Comparison of ENCODE assay signal across 13 cellular contexts in genomic region chr1:213852107-213852506, GRCh38.
"Had no signal": no experiment of that assay in that cellular context is flagged by ENCODE, and none has a peak within 500 bp of the region (broad histone marks: within the 10 kb centered on the region; RNA-seq: fewer than 3 reads in every experiment).

No MANE protein-coding gene starts in this region.

- H3K4me1 Mint-ChIP-seq: nephron; stimulated activated memory B cell treated with anti-CD40 and anti-IgM and Interleukin-4, amounts not matched to agents 10 μg/mL and 1 μg/mL and 100 μg/mL, for 72 hours had no signal

- DNase-seq: activated gamma-delta T cell treated with Interleukin-2 at 50 U/mL for 16 hours; hippocampal formation; lower lobe of right lung; stimulated activated CD4-positive, alpha-beta T cell treated with anti-CD3 and anti-CD28 coated beads, Interleukin-4, amount 100 ng/mL, for 1 hour; substantia nigra; tibial artery had no signal

- H3K27ac ChIP-seq: lower lobe of right lung, parathyroid adenoma, tibial artery, vagina had no signal

- H3K27me3 ChIP-seq: vagina had no signal

- H3K27ac Mint-ChIP-seq: activated T-helper 1 cell treated with anti-CD3 and anti-CD28 coated beads, Interleukin-12 subunit alpha, Interleukin-12 subunit beta, Interleukin-2, Interleukin-4 antibody, amounts not matched to agents 30 ng/mL and 10 ng/mL and 1 ng/mL, durations not matched to agents 14 hours and 24 hours and 36 hours; nephron; stimulated activated memory B cell treated with anti-CD40 and anti-IgM and Interleukin-4, amounts not matched to agents 10 μg/mL and 1 μg/mL and 100 μg/mL, for 72 hours had no signal

- H3K27me3 Mint-ChIP-seq: stimulated activated memory B cell treated with anti-CD40 and anti-IgM and Interleukin-4, amounts not matched to agents 10 μg/mL and 1 μg/mL and 100 μg/mL, for 72 hours had no signal

- H3K9me3 Mint-ChIP-seq: activated T-helper 1 cell treated with anti-CD3 and anti-CD28 coated beads, Interleukin-12 subunit alpha, Interleukin-12 subunit beta, Interleukin-2, Interleukin-4 antibody, amounts not matched to agents 30 ng/mL and 10 ng/mL and 1 ng/mL, durations not matched to agents 14 hours and 24 hours and 36 hours; nephron; stimulated activated memory B cell treated with anti-CD40 and anti-IgM and Interleukin-4, amounts not matched to agents 10 μg/mL and 1 μg/mL and 100 μg/mL, for 72 hours had no signal

- H3K4me1 ChIP-seq: lower lobe of right lung, parathyroid adenoma, tibial artery, vagina had no signal

- H3K4me3 Mint-ChIP-seq: activated T-helper 1 cell treated with anti-CD3 and anti-CD28 coated beads, Interleukin-12 subunit alpha, Interleukin-12 subunit beta, Interleukin-2, Interleukin-4 antibody, amounts not matched to agents 30 ng/mL and 10 ng/mL and 1 ng/mL, durations not matched to agents 14 hours and 24 hours and 36 hours; nephron; stimulated activated memory B cell treated with anti-CD40 and anti-IgM and Interleukin-4, amounts not matched to agents 10 μg/mL and 1 μg/mL and 100 μg/mL, for 72 hours had no signal

- H3K36me3 Mint-ChIP-seq: stimulated activated memory B cell treated with anti-CD40 and anti-IgM and Interleukin-4, amounts not matched to agents 10 μg/mL and 1 μg/mL and 100 μg/mL, for 72 hours had no signal

- ATAC-seq: lower lobe of right lung; sciatic nerve; stimulated activated memory B cell treated with anti-CD40 and anti-IgM and Interleukin-4, amounts not matched to agents 10 μg/mL and 1 μg/mL and 100 μg/mL, for 72 hours had no signal

- H3K9me3 ChIP-seq: lower lobe of right lung, tibial artery, vagina had no signal

- H3K4me3 ChIP-seq: lower lobe of right lung, smooth muscle cell, tibial artery, vagina had no signal

- H3K36me3 ChIP-seq: lower lobe of right lung, tibial artery, vagina had no signal
